8 cellular contexts compared by ENCODE assay signal in genomic region chr4:148442830-148443549, GRCh38. TPM values are rescaled to one million over a fixed set of nuclear protein-coding genes. Genes with fewer than 3 reads are reported as not detected.
A peak's percentile ranks its signal among the peaks of the same experiment; 100 is the strongest.
DNase-seq lines count a peak whose midpoint lies in the region; ATAC-seq and TF ChIP-seq lines count a peak whose summit lies in the region.

No MANE protein-coding gene starts in this region.

- peaks cover 0 to 21% of the 10 kb centered on the region in 2 donors for H3K4me1 ChIP-seq in left lung

- peak overlapping the region; percentile 55 for H3K4me3 ChIP-seq in MG63
- peak overlapping the region; percentile 69 to 82 for H3K4me3 ChIP-seq in left lung

- H3K27me3 Mint-ChIP-seq in CD14-positive monocyte (ENCODE audit: low read depth in 3 of 3), result peaks cover 71 to 92% (median 76%) of the 10 kb centered on the region in 3 donors
- peaks cover 19% of the 10 kb centered on the region for H3K27me3 Mint-ChIP-seq in central memory CD8-positive, alpha-beta T cell

- H3K9me3 ChIP-seq in MG63, result no peaks in the 10 kb centered on the region
- H3K9me3 ChIP-seq in left lung, result no peaks in the 10 kb centered on the region

- TF ChIP-seq CTCF in CD14-positive monocyte (IDR thresholded peaks at IDR 0.05) (no peak), left lung (IDR thresholded peaks at IDR 0.05) (no peak)

- H3K36me3 Mint-ChIP-seq in CD14-positive monocyte, result peaks cover 4% of the 10 kb centered on the region in 2 donors
- H3K36me3 Mint-ChIP-seq in central memory CD8-positive, alpha-beta T cell (ENCODE audit: insufficient read depth), result peaks cover 26% of the 10 kb centered on the region

- H3K27ac ChIP-seq in left lung (peak overlapping the region; percentile 86 to 88), temporal lobe (ENCODE audit: low read depth, low read length) (peak overlapping the region; percentile 91)

- no peaks in the 10 kb centered on the region for H3K36me3 ChIP-seq in MG63
- no peaks in the 10 kb centered on the region for H3K36me3 ChIP-seq in left lung

- peaks cover 30% of the 10 kb centered on the region for H3K4me1 Mint-ChIP-seq in CD14-positive monocyte
- peaks cover 35% of the 10 kb centered on the region for H3K4me1 Mint-ChIP-seq in central memory CD8-positive, alpha-beta T cell

- intact Hi-C loops in CD14-positive monocyte (cut with micrococcal nuclease) (loop anchor here in 1 of 2 donors (10.0 kb wide), 2 partner anchors 378 to 608 kb away; no protein-coding TSS in a partner anchor), left lung (cut with DNase I) (no loop called here)

- DNase-seq in CD14-positive monocyte (ENCODE audit: low spot score), result no peak
- DNase-seq in MG63, result no peak
- DNase-seq in central memory CD8-positive, alpha-beta T cell (ENCODE audit: low spot score in 2 of 2), result no peak
- no peak for DNase-seq in left lung
- DNase-seq in stimulated activated CD4-positive, alpha-beta T cell treated with anti-CD3 and anti-CD28 coated beads, Interleukin-2, amount 100 ng/mL, for 24 hours, result no peak
- DNase-seq in SHP77 (lab: John Stamatoyannopoulos, UW), result no peak

- ATAC-seq in GM19438 (IDR thresholded peaks at IDR 0.05; ENCODE audit: low read depth, unreplicated experiment) (peak; percentile 1), left lung (peak; percentile 1)
- peak; percentile 1 for ATAC-seq in central memory CD8-positive, alpha-beta T cell (replicated peaks; ENCODE audit: extremely low read depth, poor library complexity, severe bottlenecking)

- H3K27ac Mint-ChIP-seq in CD14-positive monocyte, result peak overlapping the region in 6 of 7 donors; percentile 69 to 92 (median 82)
- peak overlapping the region; percentile 96 for H3K27ac Mint-ChIP-seq in central memory CD8-positive, alpha-beta T cell (ENCODE audit: low read depth)

- H3K27me3 ChIP-seq in MG63 (peaks cover 50% of the 10 kb centered on the region), left lung (peaks cover 0 to 78% of the 10 kb centered on the region in 2 donors)

- peaks cover 0 to 34% (median 16%) of the 10 kb centered on the region in 7 donors for H3K9me3 Mint-ChIP-seq in CD14-positive monocyte
- H3K9me3 Mint-ChIP-seq in central memory CD8-positive, alpha-beta T cell, result no peaks in the 10 kb centered on the region

- peak overlapping the region; percentile 96 to 100 for H3K4me3 Mint-ChIP-seq in CD14-positive monocyte
- peak overlapping the region; percentile 93 for H3K4me3 Mint-ChIP-seq in central memory CD8-positive, alpha-beta T cell

RNA-seq across cellular contexts. Expression of gene NR3C2, which starts 0.8 kb away (rescaled TPM):
- polyA plus RNA-seq in CD14-positive monocyte, result under 1 TPM; 0.09 to 0.20 TPM
- total RNA-seq in MG63 (2014; rRNA removed; shearing (Covaris generic); ENCODE audit: low replicate concordance), result not detected in 2 replicates
- total RNA-seq in left lung (10 to 100 TPM; 17.0 to 25.0 TPM), temporal lobe (5.2 TPM)
